In genomic region chr14:94656043-94656442, GRCh38 we compare ENCODE assay signal across 38 cellular contexts. TPM values are rescaled to one million over a fixed set of nuclear protein-coding genes. Genes with fewer than 3 reads are reported as not detected.
"Had no signal": no experiment of that assay in that cellular context is flagged by ENCODE, and none has a peak within 500 bp of the region (broad histone marks: within the 10 kb centered on the region; RNA-seq: fewer than 3 reads in every experiment).

No MANE protein-coding gene starts in this region.

- DNase-seq: activated CD4-positive, alpha-beta memory T cell treated with anti-CD3 and anti-CD28 coated beads, Interleukin-2, amount 10 ng/mL, durations not matched to agents 7 days and 5 days; activated CD4-positive, alpha-beta T cell treated with anti-CD3 and anti-CD28 coated beads for 1 hour; activated CD4-positive, alpha-beta T cell treated with anti-CD3 and anti-CD28 coated beads for 36 hours; activated CD4-positive, alpha-beta T cell treated with anti-CD3 and anti-CD28 coated beads for 48 hours; activated CD4-positive, alpha-beta T cell treated with anti-CD3 and anti-CD28 coated beads, Interleukin-2, amount 10 ng/mL, durations not matched to agents 7 days and 5 days; activated CD4-positive, alpha-beta T cell treated with anti-CD3 and anti-CD28 coated beads, Interleukin-2, amount 50 U/mL, for 48 hours; activated CD4-positive, CD25-positive, alpha-beta regulatory T cell; activated CD8-positive, alpha-beta memory T cell treated with anti-CD3 and anti-CD28 coated beads, Interleukin-2, amount 50 U/mL, for 48 hours; activated CD8-positive, alpha-beta T cell treated with anti-CD3 and anti-CD28 coated beads, Interleukin-2, amount 10 ng/mL, durations not matched to agents 7 days and 5 days; activated effector memory CD4-positive, alpha-beta T cell treated with Interleukin-2 at 50 U/mL for 16 hours; activated gamma-delta T cell; activated naive CD4-positive, alpha-beta T cell treated with anti-CD3 and anti-CD28 coated beads, Interleukin-2, amount 10 ng/mL, durations not matched to agents 7 days and 5 days; activated naive CD4-positive, alpha-beta T cell treated with Interleukin-2 at 50 U/mL for 16 hours; activated naive CD8-positive, alpha-beta T cell treated with anti-CD3 and anti-CD28 coated beads, Interleukin-2, amount 10 ng/mL, durations not matched to agents 7 days and 5 days; activated naive CD8-positive, alpha-beta T cell treated with anti-CD3 and anti-CD28 coated beads, Interleukin-2, amount 50 U/mL, for 24 hours; activated T-cell treated with anti-CD3 and anti-CD28 coated beads, Interleukin-2, amount 50 U/mL, for 24 hours; activated T-cell treated with anti-CD3 and anti-CD28 coated beads, Interleukin-2, amount 50 U/mL, for 48 hours; amygdala; anterior cingulate cortex; central memory CD4-positive, alpha-beta T cell; SW 1271; T-helper 1 cell; T-helper 2 cell; T-helper 9 cell; WERI-Rb-1 had no signal

- H3K4me3 Mint-ChIP-seq: activated CD4-positive, alpha-beta memory T cell treated with anti-CD3 and anti-CD28 coated beads, Interleukin-2, amount 10 ng/mL, durations not matched to agents 7 days and 5 days; activated CD4-positive, alpha-beta T cell treated with anti-CD3 and anti-CD28 coated beads for 36 hours; activated CD4-positive, alpha-beta T cell treated with anti-CD3 and anti-CD28 coated beads, Interleukin-2, amount 10 ng/mL, durations not matched to agents 7 days and 5 days; activated CD8-positive, alpha-beta T cell treated with anti-CD3 and anti-CD28 coated beads, Interleukin-2, amount 10 ng/mL, durations not matched to agents 7 days and 5 days; activated naive CD4-positive, alpha-beta T cell treated with anti-CD3 and anti-CD28 coated beads, Interleukin-2, amount 10 ng/mL, durations not matched to agents 7 days and 5 days; activated naive CD4-positive, alpha-beta T cell treated with anti-CD3 and anti-CD28 coated beads, Interleukin-2, amount 50 U/mL, for 24 hours; activated naive CD8-positive, alpha-beta T cell; activated naive CD8-positive, alpha-beta T cell treated with anti-CD3 and anti-CD28 coated beads, Interleukin-2, amount 10 ng/mL, durations not matched to agents 7 days and 5 days; activated naive CD8-positive, alpha-beta T cell treated with anti-CD3 and anti-CD28 coated beads, Interleukin-2, amount 50 U/mL, for 24 hours; activated T-cell treated with anti-CD3 and anti-CD28 coated beads, Interleukin-2, amount 50 U/mL, for 24 hours; brain; T-helper 1 cell treated with Interleukin-12 subunit alpha and Interleukin-12 subunit beta and Interleukin-4 antibody, amounts not matched to agents 30 μg/mL and 1 μg/mL, for 36 hours; T-helper 2 cell treated with Interferon-gamma antibody and Interleukin-4, amounts not matched to agents 5 μg/mL and 100 μg/mL, for 36 hours; WTC11 had no signal

- ATAC-seq: activated CD4-positive, alpha-beta T cell treated with anti-CD3 and anti-CD28 coated beads for 36 hours; activated CD4-positive, CD25-positive, alpha-beta regulatory T cell treated with anti-CD3 and anti-CD28 coated beads, Interleukin-2, amount 50 U/mL, for 24 hours; activated CD8-positive, alpha-beta T cell treated with anti-CD3 and anti-CD28 coated beads, Interleukin-2, amount 10 ng/mL, durations not matched to agents 7 days and 5 days; activated naive CD8-positive, alpha-beta T cell treated with anti-CD3 and anti-CD28 coated beads, Interleukin-2, amount 50 U/mL, for 24 hours; WTC11 had no signal

- H3K27me3 ChIP-seq: ascending aorta, cardiac muscle cell had no signal

- H3K9me3 ChIP-seq: ascending aorta had no signal

- H3K4me1 ChIP-seq: ascending aorta had no signal

- H3K27ac ChIP-seq: ascending aorta, cardiac muscle cell, WERI-Rb-1 had no signal

- H3K4me3 ChIP-seq: ascending aorta, cardiac muscle cell had no signal

- H3K36me3 ChIP-seq: ascending aorta, cardiac muscle cell, WERI-Rb-1 had no signal

- H3K4me1 Mint-ChIP-seq: activated CD4-positive, alpha-beta memory T cell treated with anti-CD3 and anti-CD28 coated beads, Interleukin-2, amount 10 ng/mL, durations not matched to agents 7 days and 5 days; activated CD4-positive, alpha-beta T cell treated with anti-CD3 and anti-CD28 coated beads for 36 hours; activated CD4-positive, alpha-beta T cell treated with anti-CD3 and anti-CD28 coated beads, Interleukin-2, amount 10 ng/mL, durations not matched to agents 7 days and 5 days; activated naive CD4-positive, alpha-beta T cell treated with anti-CD3 and anti-CD28 coated beads, Interleukin-2, amount 10 ng/mL, durations not matched to agents 7 days and 5 days; activated naive CD4-positive, alpha-beta T cell treated with anti-CD3 and anti-CD28 coated beads, Interleukin-2, amount 50 U/mL, for 24 hours; activated naive CD8-positive, alpha-beta T cell treated with anti-CD3 and anti-CD28 coated beads, Interleukin-2, amount 10 ng/mL, durations not matched to agents 7 days and 5 days; activated naive CD8-positive, alpha-beta T cell treated with anti-CD3 and anti-CD28 coated beads, Interleukin-2, amount 50 U/mL, for 24 hours; brain; WTC11 had no signal

- H3K27ac Mint-ChIP-seq: activated CD4-positive, alpha-beta memory T cell treated with anti-CD3 and anti-CD28 coated beads, Interleukin-2, amount 10 ng/mL, durations not matched to agents 7 days and 5 days; activated CD4-positive, alpha-beta T cell treated with anti-CD3 and anti-CD28 coated beads for 36 hours; activated CD4-positive, alpha-beta T cell treated with anti-CD3 and anti-CD28 coated beads, Interleukin-2, amount 10 ng/mL, durations not matched to agents 7 days and 5 days; activated CD8-positive, alpha-beta T cell treated with anti-CD3 and anti-CD28 coated beads, Interleukin-2, amount 10 ng/mL, durations not matched to agents 7 days and 5 days; activated naive CD4-positive, alpha-beta T cell treated with anti-CD3 and anti-CD28 coated beads, Interleukin-2, amount 10 ng/mL, durations not matched to agents 7 days and 5 days; activated naive CD4-positive, alpha-beta T cell treated with anti-CD3 and anti-CD28 coated beads, Interleukin-2, amount 50 U/mL, for 24 hours; activated naive CD8-positive, alpha-beta T cell; activated naive CD8-positive, alpha-beta T cell treated with anti-CD3 and anti-CD28 coated beads, Interleukin-2, amount 10 ng/mL, durations not matched to agents 7 days and 5 days; activated naive CD8-positive, alpha-beta T cell treated with anti-CD3 and anti-CD28 coated beads, Interleukin-2, amount 50 U/mL, for 24 hours; activated T-cell treated with anti-CD3 and anti-CD28 coated beads, Interleukin-2, amount 50 U/mL, for 24 hours; activated T-helper 2 cell treated with anti-CD3 and anti-CD28 coated beads, Interferon-gamma antibody, Interleukin-2, Interleukin-4, amounts not matched to agents 10 μg/mL and 5 μg/mL and 100 μg/mL, durations not matched to agents 14 hours and 24 hours and 36 hours; brain; T-helper 1 cell treated with Interleukin-12 subunit alpha and Interleukin-12 subunit beta and Interleukin-4 antibody, amounts not matched to agents 30 μg/mL and 1 μg/mL, for 36 hours; T-helper 2 cell treated with Interferon-gamma antibody and Interleukin-4, amounts not matched to agents 5 μg/mL and 100 μg/mL, for 36 hours; WTC11 had no signal

- H3K9me3 Mint-ChIP-seq: activated CD4-positive, alpha-beta memory T cell treated with anti-CD3 and anti-CD28 coated beads, Interleukin-2, amount 10 ng/mL, durations not matched to agents 7 days and 5 days; activated CD4-positive, alpha-beta T cell treated with anti-CD3 and anti-CD28 coated beads, Interleukin-2, amount 10 ng/mL, durations not matched to agents 7 days and 5 days; activated naive CD4-positive, alpha-beta T cell treated with anti-CD3 and anti-CD28 coated beads, Interleukin-2, amount 10 ng/mL, durations not matched to agents 7 days and 5 days; activated naive CD4-positive, alpha-beta T cell treated with anti-CD3 and anti-CD28 coated beads, Interleukin-2, amount 50 U/mL, for 24 hours; activated naive CD8-positive, alpha-beta T cell treated with anti-CD3 and anti-CD28 coated beads, Interleukin-2, amount 10 ng/mL, durations not matched to agents 7 days and 5 days; activated naive CD8-positive, alpha-beta T cell treated with anti-CD3 and anti-CD28 coated beads, Interleukin-2, amount 50 U/mL, for 24 hours; activated T-cell treated with anti-CD3 and anti-CD28 coated beads, Interleukin-2, amount 50 U/mL, for 24 hours; activated T-helper 2 cell treated with anti-CD3 and anti-CD28 coated beads, Interferon-gamma antibody, Interleukin-2, Interleukin-4, amounts not matched to agents 10 μg/mL and 5 μg/mL and 100 μg/mL, durations not matched to agents 14 hours and 24 hours and 36 hours; T-helper 1 cell treated with Interleukin-12 subunit alpha and Interleukin-12 subunit beta and Interleukin-4 antibody, amounts not matched to agents 30 μg/mL and 1 μg/mL, for 36 hours; T-helper 2 cell treated with Interferon-gamma antibody and Interleukin-4, amounts not matched to agents 5 μg/mL and 100 μg/mL, for 36 hours had no signal

- FAIRE-seq: bronchial epithelial cell, TTC549 had no signal

- H3K27me3 Mint-ChIP-seq: activated CD4-positive, alpha-beta memory T cell treated with anti-CD3 and anti-CD28 coated beads, Interleukin-2, amount 10 ng/mL, durations not matched to agents 7 days and 5 days; activated naive CD8-positive, alpha-beta T cell treated with anti-CD3 and anti-CD28 coated beads, Interleukin-2, amount 10 ng/mL, durations not matched to agents 7 days and 5 days had no signal

- H3K36me3 Mint-ChIP-seq: activated naive CD4-positive, alpha-beta T cell treated with anti-CD3 and anti-CD28 coated beads, Interleukin-2, amount 10 ng/mL, durations not matched to agents 7 days and 5 days; activated naive CD4-positive, alpha-beta T cell treated with anti-CD3 and anti-CD28 coated beads, Interleukin-2, amount 50 U/mL, for 24 hours; activated naive CD8-positive, alpha-beta T cell; activated naive CD8-positive, alpha-beta T cell treated with anti-CD3 and anti-CD28 coated beads, Interleukin-2, amount 10 ng/mL, durations not matched to agents 7 days and 5 days; brain had no signal

RNA-seq across cellular contexts. Expression of gene SERPINA3, which starts 43.9 kb away (rescaled TPM):
- total RNA-seq: activated CD4-positive, alpha-beta memory T cell treated with anti-CD3 and anti-CD28 coated beads, Interleukin-2, amount 10 ng/mL, durations not matched to agents 7 days and 5 days; activated CD4-positive, alpha-beta T cell treated with anti-CD3 and anti-CD28 coated beads for 36 hours; activated CD4-positive, alpha-beta T cell treated with anti-CD3 and anti-CD28 coated beads, Interleukin-2, amount 10 ng/mL, durations not matched to agents 7 days and 5 days; activated CD8-positive, alpha-beta memory T cell treated with anti-CD3 and anti-CD28 coated beads for 36 hours; activated CD8-positive, alpha-beta T cell treated with anti-CD3 and anti-CD28 coated beads, Interleukin-2, amount 10 ng/mL, durations not matched to agents 7 days and 5 days; activated naive CD8-positive, alpha-beta T cell treated with anti-CD3 and anti-CD28 coated beads, Interleukin-2, amount 10 ng/mL, durations not matched to agents 7 days and 5 days; activated T-helper 2 cell treated with anti-CD3 and anti-CD28 coated beads, Interferon-gamma antibody, Interleukin-2, Interleukin-4, amounts not matched to agents 10 μg/mL and 5 μg/mL and 100 μg/mL, durations not matched to agents 14 hours and 24 hours and 36 hours; cardiac muscle cell had no signal
